Comparison of ENCODE assay signal across 24 cellular contexts in the genomic region with DNA sequence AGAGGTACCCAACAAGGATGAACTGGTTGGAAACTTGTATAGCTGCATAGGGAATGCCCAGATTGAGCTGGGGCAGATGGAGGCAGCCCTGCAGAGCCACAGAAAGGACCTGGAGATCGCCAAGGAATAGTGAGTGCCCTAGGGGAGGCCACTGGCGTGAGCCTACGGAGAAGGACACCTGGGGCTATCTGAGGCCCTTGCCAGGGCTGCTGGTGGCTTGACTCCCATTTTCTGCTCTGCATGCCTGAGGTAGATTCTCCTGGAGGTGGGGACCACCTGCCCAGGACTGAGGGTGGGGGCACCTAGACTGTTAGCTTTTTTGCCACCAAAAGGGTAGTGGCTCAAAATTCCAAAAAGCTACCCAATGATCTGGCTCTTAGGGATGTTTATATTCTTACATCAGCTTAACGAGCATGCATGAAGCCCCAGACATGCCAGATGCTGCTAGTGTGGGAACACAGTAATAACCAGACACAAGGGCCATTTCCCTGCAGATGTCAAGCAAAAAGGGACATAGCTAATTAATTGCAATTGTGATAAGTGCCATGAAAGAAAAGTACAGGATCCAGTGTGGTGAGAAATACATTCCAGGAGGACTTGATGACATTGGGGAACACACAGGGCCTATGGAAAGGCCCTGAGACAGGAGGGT. TPM values are rescaled to one million over a fixed set of nuclear protein-coding genes. Genes with fewer than 3 reads are reported as not detected.
DNase-seq lines count a peak whose midpoint lies in the region; ATAC-seq, FAIRE-seq and TF ChIP-seq lines count a peak whose summit lies in the region.
"Had no signal": no experiment of that assay in that cellular context is flagged by ENCODE, and none has a peak within 500 bp of the region (broad histone marks: within the 10 kb centered on the region; RNA-seq: fewer than 3 reads in every experiment).

No MANE protein-coding gene starts in this region.

- no peak overlapping the region for H3K4me3 ChIP-seq in bronchial epithelial cell (ENCODE audit: low read depth, low read length)
- H3K4me3 ChIP-seq: BLaER1 had no signal

- no peaks in the 10 kb centered on the region for H3K36me3 ChIP-seq in bronchial epithelial cell (ENCODE audit: control insufficient read depth, insufficient read depth, low read length)
- H3K36me3 ChIP-seq: BLaER1 had no signal

- no peak for ATAC-seq in stimulated activated effector memory CD8-positive, alpha-beta T cell treated with anti-CD3 and anti-CD28 coated beads, Interleukin-12 subunit alpha, Interleukin-12 subunit beta, amount 100 ng/mL, for 72 hours

- H3K36me3 Mint-ChIP-seq in stimulated activated effector memory CD8-positive, alpha-beta T cell treated with anti-CD3 and anti-CD28 coated beads, Interleukin-12 subunit alpha, Interleukin-12 subunit beta, amount 100 ng/mL, for 72 hours: no peaks in the 10 kb centered on the region

- no peak overlapping the region for H3K27ac Mint-ChIP-seq in stimulated activated effector memory CD8-positive, alpha-beta T cell treated with anti-CD3 and anti-CD28 coated beads, Interleukin-12 subunit alpha, Interleukin-12 subunit beta, amount 100 ng/mL, for 72 hours
- H3K27ac Mint-ChIP-seq: CD4-positive, alpha-beta T cell; HFFc6 had no signal

- peak; percentile 43 for FAIRE-seq in bronchial epithelial cell (lab: Jason Lieb, UNC)
- FAIRE-seq: GM19239 had no signal

- H3K27me3 ChIP-seq in bronchial epithelial cell (ENCODE audit: control insufficient read depth, insufficient read depth, low read length): no peaks in the 10 kb centered on the region
- H3K27me3 ChIP-seq: BLaER1 had no signal

- H3K4me3 Mint-ChIP-seq in stimulated activated effector memory CD8-positive, alpha-beta T cell treated with anti-CD3 and anti-CD28 coated beads, Interleukin-12 subunit alpha, Interleukin-12 subunit beta, amount 100 ng/mL, for 72 hours: no peak overlapping the region
- H3K4me3 Mint-ChIP-seq: CD4-positive, alpha-beta T cell; HFFc6 had no signal

- no peak for TF ChIP-seq CTCF in bronchial epithelial cell (IDR thresholded peaks at IDR 0.05; ENCODE audit: insufficient read depth, low read length, severe bottlenecking)

- DNase-seq in NCI-H2171 treated with DMSO at 0.1 percent for 48 hours (lab: John Stamatoyannopoulos, UW): peak; percentile 26
- no peak for DNase-seq in NCI-H2171 (lab: John Stamatoyannopoulos, UW)
- peak; percentile 90 to 92 for DNase-seq in NCI-H524 (lab: John Stamatoyannopoulos, UW)
- DNase-seq in bronchial epithelial cell (ENCODE audit: low read depth): no peak
- no peak for DNase-seq in stimulated activated naive CD4-positive, alpha-beta T cell (lab: John Stamatoyannopoulos, UW)
- no peak for DNase-seq in putamen (ENCODE audit: low spot score)
- no peak for DNase-seq in NCI-H1105 (lab: John Stamatoyannopoulos, UW)
- DNase-seq in stimulated activated effector memory CD8-positive, alpha-beta T cell treated with anti-CD3 and anti-CD28 coated beads, Interleukin-12 subunit alpha, Interleukin-12 subunit beta, amount 100 ng/mL, for 72 hours (ENCODE audit: low spot score in 2 of 2): no peak
- DNase-seq: ACHN; CD4-positive, alpha-beta T cell; COR-L47; DMS53; H7; HFFc6; NCI-H1048; NCI-H1436; NCI-H2029; NCI-H345; NCI-H526 treated with DMSO at 0.1 percent for 48 hours; NK-92 treated with Interleukin-12 subunit alpha and Interleukin-12 subunit beta, amount 100 ng/mL, for 24 hours; SHP77 treated with DMSO at 0.1 percent for 48 hours; SK-N-SH had no signal

- no peaks in the 10 kb centered on the region for H3K4me1 Mint-ChIP-seq in stimulated activated effector memory CD8-positive, alpha-beta T cell treated with anti-CD3 and anti-CD28 coated beads, Interleukin-12 subunit alpha, Interleukin-12 subunit beta, amount 100 ng/mL, for 72 hours

- H3K9me3 Mint-ChIP-seq in stimulated activated effector memory CD8-positive, alpha-beta T cell treated with anti-CD3 and anti-CD28 coated beads, Interleukin-12 subunit alpha, Interleukin-12 subunit beta, amount 100 ng/mL, for 72 hours: no peaks in the 10 kb centered on the region
- H3K9me3 Mint-ChIP-seq: CD4-positive, alpha-beta T cell; HFFc6 had no signal

RNA-seq across cellular contexts. Expression of a gene that starts 8.8 kb away (rescaled TPM):
- total RNA-seq in bronchial epithelial cell: 0.13 and 0.26 TPM in 2 replicates

RNA-seq across cellular contexts. Expression of a gene that starts 20.4 kb away (rescaled TPM):
- total RNA-seq in bronchial epithelial cell: 78.5 and 121 TPM in 2 replicates

RNA-seq across cellular contexts. Expression of a gene that starts 27.4 kb away (rescaled TPM):
- 16.3 and 32.4 TPM in 2 replicates for total RNA-seq in bronchial epithelial cell

Comparison
In these comparisons a context has a peak if more than half of its experiments do, and no peak if none do; other contexts are left out.
1. DNase-seq: peak in NCI-H2171 treated with DMSO at 0.1 percent for 48 hours (single experiment) and NCI-H524 (2 of 2); none in NCI-H2171 (single experiment), bronchial epithelial cell (single experiment), stimulated activated naive CD4-positive, alpha-beta T cell (0 of 6), putamen (single experiment), NCI-H1105 (single experiment) and stimulated activated effector memory CD8-positive, alpha-beta T cell treated with anti-CD3 and anti-CD28 coated beads, Interleukin-12 subunit alpha, Interleukin-12 subunit beta, amount 100 ng/mL, for 72 hours (0 of 2).